13 cellular contexts compared by ENCODE assay signal in genomic region chr7:133770863-133771492, GRCh38.
DNase-seq lines count a peak whose midpoint lies in the region; ATAC-seq, FAIRE-seq and TF ChIP-seq lines count a peak whose summit lies in the region.
"Had no signal": no experiment of that assay in that cellular context is flagged by ENCODE, and none has a peak within 500 bp of the region (broad histone marks: within the 10 kb centered on the region; RNA-seq: fewer than 3 reads in every experiment).

No MANE protein-coding gene starts in this region.

- H3K27me3 ChIP-seq in AG04450 (ENCODE audit: control insufficient read depth, insufficient read depth, low read length) = no peaks in the 10 kb centered on the region

- no peaks in the 10 kb centered on the region for H3K79me2 ChIP-seq in OCI-LY7 (ENCODE audit: insufficient read depth, low read depth, low read length)

- no peak for TF ChIP-seq POLR2A in H54 (IDR thresholded peaks at IDR 0.05; ENCODE audit: low read depth, low read length)

- H2AFZ ChIP-seq in OCI-LY7 (ENCODE audit: low read length) = no peak overlapping the region

- H3K36me3 ChIP-seq in kidney (ENCODE audit: control insufficient read depth in 1 of 2, insufficient read depth in 2 of 2, low read length in 2 of 2) = no peaks in the 10 kb centered on the region
- H3K36me3 ChIP-seq in OCI-LY7 (ENCODE audit: insufficient read depth, low read length) = no peaks in the 10 kb centered on the region

- TF ChIP-seq CTCF in AG04450 (IDR thresholded peaks at IDR 0.05; ENCODE audit: low read depth, low read length) (no peak), kidney (IDR thresholded peaks at IDR 0.05; ENCODE audit: borderline replicate concordance, extremely low read depth, insufficient read depth) (no peak), GM10248 (IDR thresholded peaks at IDR 0.05; ENCODE audit: control extremely low read depth, extremely low read depth, low read depth, missing control alignments) (no peak), OCI-LY7 (conservative IDR thresholded peaks at IDR 0.05; ENCODE audit: low read length) (no peak)

- H3K9me3 ChIP-seq in AG04450 (ENCODE audit: control insufficient read depth, insufficient read depth, low read length) = no peaks in the 10 kb centered on the region
- no peaks in the 10 kb centered on the region for H3K9me3 ChIP-seq in kidney (ENCODE audit: control insufficient read depth in 1 of 2, low read length in 2 of 2)
- no peaks in the 10 kb centered on the region for H3K9me3 ChIP-seq in OCI-LY7 (ENCODE audit: low read length)

- ATAC-seq in HG03571 (IDR thresholded peaks at IDR 0.05; ENCODE audit: unreplicated experiment) = no peak

- H3K27ac ChIP-seq in AG04450 (ENCODE audit: low read depth, low read length) (no peak overlapping the region), kidney (ENCODE audit: low read depth in 2 of 2, low read length in 2 of 2) (peak overlapping the region; percentile 18 to 29), OCI-LY7 (ENCODE audit: low read depth, low read length, poor library complexity, severe bottlenecking) (no peak overlapping the region)
- H3K27ac ChIP-seq: SK-N-MC had no signal

- H3K4me1 ChIP-seq in kidney (ENCODE audit: control insufficient read depth in 1 of 2, insufficient read depth in 1 of 2, low read depth in 1 of 2, low read length in 2 of 2) = peaks cover 0 to 26% of the 10 kb centered on the region in 2 donors
- H3K4me1 ChIP-seq in OCI-LY7 (ENCODE audit: insufficient read depth, low read length, poor library complexity, severe bottlenecking) = no peaks in the 10 kb centered on the region

- peak; percentile 6 for DNase-seq in AG04450 (ENCODE audit: low read depth, low spot score)
- DNase-seq in H54 (ENCODE audit: insufficient read length, low spot score) = no peak
- peak; percentile 63 for DNase-seq in astrocyte of the hippocampus (ENCODE audit: low read depth, low spot score)
- DNase-seq in kidney = no peak
- DNase-seq in midbrain (lab: John Stamatoyannopoulos, UW) = no peak
- DNase-seq in GM10248 (ENCODE audit: extremely low spot score) = no peak
- no peak for DNase-seq in OCI-LY7 (ENCODE audit: low spot score)
- DNase-seq: activated CD4-positive, alpha-beta T cell treated with anti-CD3 and anti-CD28 coated beads, Interleukin-2, amount 50 U/mL, for 48 hours; NCI-H524 treated with DMSO at 0.1 percent for 48 hours had no signal

- no peak overlapping the region for H3K9ac ChIP-seq in kidney (ENCODE audit: low read length in 2 of 2)

- POLR2A ChIA-PET in AG04450 (lab: Yijun Ruan, JAX) (interaction anchor here (0.6 kb wide), 1 partner anchor 27 kb away, joined by 4 read pairs; no protein-coding TSS in a partner anchor), GM10248 (lab: Yijun Ruan, JAX) (no interaction called here), OCI-LY7 (lab: Charles Lee) (interaction anchor here (0.9 to 2.1 kb wide), 3 partner anchors 9 to 21 kb away, joined by 3 to 6 read pairs (median 4); no protein-coding TSS in a partner anchor)

- no peaks in the 10 kb centered on the region for H3K9me2 ChIP-seq in OCI-LY7 (ENCODE audit: insufficient read depth, low read length)

- no peak overlapping the region for H3K4me2 ChIP-seq in OCI-LY7 (ENCODE audit: low read length)

- intact Hi-C loops in kidney (cut with DNase I) (no loop called here), OCI-LY7 (cut with micrococcal nuclease; ENCODE audit: unreplicated experiment) (no loop called here)

- CTCF ChIA-PET in AG04450 (lab: Charles Lee) = no interaction called here
- CTCF ChIA-PET in GM10248 (lab: Yijun Ruan, JAX) = interaction anchor here (0.7 to 1.4 kb wide), 3 partner anchors 11 to 19 kb away, joined by 3 read pairs; no protein-coding TSS in a partner anchor
- CTCF ChIA-PET in OCI-LY7 (lab: Charles Lee; ENCODE audit: unreplicated experiment) = no interaction called here

- H4K20me1 ChIP-seq in OCI-LY7 (ENCODE audit: insufficient read depth, low read length) = no peaks in the 10 kb centered on the region; the same call in 1 of the 2 replicates

- H3K4me3 ChIP-seq in AG04450 (ENCODE audit: low read depth, low read length) (no peak overlapping the region), kidney (ENCODE audit: low read length in 2 of 2) (no peak overlapping the region), OCI-LY7 (ENCODE audit: low read depth, low read length, poor library complexity, severe bottlenecking) (no peak overlapping the region)
- H3K4me3 ChIP-seq: SK-N-MC had no signal

- BruUV-seq in OCI-LY7 (replicated peaks; lab: Mats Ljungman, UMichigan) = no TSS peak

- peak; percentile 68 for FAIRE-seq in H54 (lab: Jason Lieb, UNC)
- peak; percentile 21 for FAIRE-seq in kidney (lab: Jason Lieb, UNC)
- FAIRE-seq: endometrium, urothelium cell line had no signal

Comparison
In these comparisons a context has a peak if more than half of its experiments do, and no peak if none do; other contexts are left out.
1. DNase-seq: peak in AG04450 (single experiment) and astrocyte of the hippocampus (single experiment); none in H54 (single experiment), kidney (single experiment), midbrain (single experiment), GM10248 (single experiment) and OCI-LY7 (single experiment).
2. H3K27ac ChIP-seq: peak in kidney (2 of 2); none in AG04450 (single experiment) and OCI-LY7 (single experiment).